24 cellular contexts compared by ENCODE assay signal in the genomic region with DNA sequence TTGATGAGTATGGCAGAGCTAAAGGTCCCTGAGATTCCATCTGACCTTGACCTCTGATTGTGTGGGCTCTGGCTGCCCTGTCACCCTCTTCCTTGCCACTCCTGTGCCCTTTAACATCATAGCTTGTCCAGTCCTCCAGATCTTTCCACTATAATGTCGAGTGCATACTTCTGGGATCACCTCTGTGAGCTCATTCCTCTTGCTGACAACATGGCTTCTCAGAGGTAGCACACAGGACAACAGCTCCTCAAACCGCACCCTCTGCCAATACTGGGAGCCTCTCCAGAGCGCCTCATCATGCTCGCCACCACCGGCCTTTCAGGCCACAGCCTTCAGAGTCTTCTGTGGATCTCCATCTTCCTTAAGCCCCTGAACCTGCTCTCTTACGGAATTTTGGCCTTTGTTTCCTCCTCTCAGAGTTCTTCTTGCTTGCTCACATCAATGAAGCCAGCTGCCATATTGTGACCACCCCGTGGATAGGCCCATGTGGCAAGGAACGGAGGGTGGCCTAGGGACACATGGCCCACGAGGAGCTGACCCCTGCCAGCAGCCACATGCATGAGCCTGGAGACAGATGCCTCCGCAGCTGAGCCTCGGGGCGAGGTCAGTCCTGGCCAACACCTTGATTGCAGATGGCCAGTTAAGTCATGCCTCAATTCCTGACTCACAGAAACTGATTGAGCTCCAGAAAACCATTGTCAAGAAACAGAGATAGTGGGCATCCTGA. TPM values are rescaled to one million over a fixed set of nuclear protein-coding genes. Genes with fewer than 3 reads are reported as not detected.
DNase-seq lines count a peak whose midpoint lies in the region; ATAC-seq, FAIRE-seq and TF ChIP-seq lines count a peak whose summit lies in the region.
"Had no signal": no experiment of that assay in that cellular context is flagged by ENCODE, and none has a peak within 500 bp of the region (broad histone marks: within the 10 kb centered on the region; RNA-seq: fewer than 3 reads in every experiment).

No MANE protein-coding gene starts in this region.

- no peak overlapping the region for H2AK5ac ChIP-seq in H9 (ENCODE audit: insufficient read length, low read length)

- H4K8ac ChIP-seq in H9 (replicated peaks; ENCODE audit: insufficient read length, low read depth, low read length), result no peak overlapping the region

- H3K56ac ChIP-seq in H9 (ENCODE audit: insufficient read length, low read depth, low read length), result no peak overlapping the region

- H3K4me3 ChIP-seq in HepG2 (replicated peaks in 1 of 3; ENCODE audit: insufficient read depth in 1 of 3, low read depth in 2 of 3, low read length in 3 of 3) (no peak overlapping the region), right lobe of liver (no peak overlapping the region), colonic mucosa (no peak overlapping the region)
- H3K4me3 ChIP-seq: PC-9 had no signal

- POLR2A ChIA-PET in HepG2 (lab: Yijun Ruan, JAX), result no interaction called here

- H2BK15ac ChIP-seq in H9 (ENCODE audit: low read depth, low read length), result no peak overlapping the region

- no peaks in the 10 kb centered on the region for H3K9me3 ChIP-seq in HepG2 (ENCODE audit: low read length)
- H3K9me3 ChIP-seq in right lobe of liver, result no peaks in the 10 kb centered on the region
- no peaks in the 10 kb centered on the region for H3K9me3 ChIP-seq in colonic mucosa
- no peaks in the 10 kb centered on the region for H3K9me3 ChIP-seq in H9 (ENCODE audit: control insufficient read depth, low read depth, low read length)
- H3K9me3 ChIP-seq: Caco-2 had no signal

- H3K27ac Mint-ChIP-seq in osteocyte (ENCODE audit: unreplicated experiment) (no peak overlapping the region), H9 (no peak overlapping the region), CD14-positive monocyte (no peak overlapping the region)
- no peak overlapping the region for H3K27ac Mint-ChIP-seq in stimulated activated effector memory CD8-positive, alpha-beta T cell treated with anti-CD3 and anti-CD28 coated beads, Interleukin-12 subunit alpha, Interleukin-12 subunit beta, amount 100 ng/mL, for 72 hours
- H3K27ac Mint-ChIP-seq: CD8-positive, alpha-beta T cell had no signal

- no peak overlapping the region for H4K91ac ChIP-seq in H9 (ENCODE audit: insufficient read length, low read depth, low read length)

- H3K79me2 ChIP-seq in HepG2 (ENCODE audit: insufficient read depth, low read length) (no peaks in the 10 kb centered on the region), H9 (ENCODE audit: insufficient read depth, low read length) (no peaks in the 10 kb centered on the region)

- H3K27me3 ChIP-seq in HepG2 (ENCODE audit: control insufficient read depth in 1 of 2, insufficient read depth in 2 of 2, low read length in 2 of 2) (no peaks in the 10 kb centered on the region), right lobe of liver (no peaks in the 10 kb centered on the region), colonic mucosa (no peaks in the 10 kb centered on the region), H9 (ENCODE audit: insufficient read depth, low read length) (no peaks in the 10 kb centered on the region)

- H3K36me3 ChIP-seq in HepG2 (replicated peaks in 1 of 2; ENCODE audit: control insufficient read depth in 1 of 2, insufficient read depth in 2 of 2, low read length in 2 of 2), result no peaks in the 10 kb centered on the region
- H3K36me3 ChIP-seq in right lobe of liver, result no peaks in the 10 kb centered on the region
- H3K36me3 ChIP-seq in colonic mucosa, result no peaks in the 10 kb centered on the region

- H2BK20ac ChIP-seq in H9 (ENCODE audit: low read depth, low read length, poor library complexity, severe bottlenecking), result no peak overlapping the region

- TF ChIP-seq EP300 in HepG2 (IDR thresholded peaks at IDR 0.05; ENCODE audit: low read depth in 2 of 2, low read length in 2 of 2) (no peak), HepG2 (CRISPR knock-in tag; IDR thresholded peaks at IDR 0.05; ENCODE audit: borderline replicate concordance) (no peak)

- no peak for DNase-seq in HepG2 (ENCODE audit: low spot score)
- DNase-seq in right lobe of liver, result no peak
- peak; percentile 14 for DNase-seq in colonic mucosa
- peak; percentile 65 for DNase-seq in osteocyte (ENCODE audit: extremely low spot score, unreplicated experiment)
- DNase-seq in stimulated activated effector memory CD8-positive, alpha-beta T cell treated with anti-CD3 and anti-CD28 coated beads, Interleukin-12 subunit alpha, Interleukin-12 subunit beta, amount 100 ng/mL, for 72 hours (ENCODE audit: low spot score in 2 of 2), result no peak
- no peak for DNase-seq in H9
- DNase-seq in CD14-positive monocyte (ENCODE audit: low spot score), result no peak
- DNase-seq: C1 segment of cervical spinal cord, Caco-2, GOT3, IMR-90, KG1, MM.1S, NCI-H2029 treated with DMSO at 0.1 percent for 48 hours, NCI-H446 treated with DMSO at 0.1 percent for 48 hours, NCI-H526 treated with DMSO at 0.1 percent for 48 hours, PC-9, SHP77 had no signal

- H2BK120ac ChIP-seq in H9 (ENCODE audit: low read depth, low read length, poor library complexity, severe bottlenecking), result no peak overlapping the region

- no peak for TF ChIP-seq POLR2A in HepG2 (IDR thresholded peaks at IDR 0.05; ENCODE audit: insufficient read depth in 1 of 2, low read depth in 2 of 2, low read length in 2 of 2)
- TF ChIP-seq POLR2A in right lobe of liver (IDR thresholded peaks at IDR 0.05), result no peak

- H3K79me1 ChIP-seq in H9 (ENCODE audit: insufficient read depth, low read depth, low read length, poor library complexity, severe bottlenecking), result no peaks in the 10 kb centered on the region

- H3K9ac ChIP-seq in HepG2 (ENCODE audit: insufficient read depth, low read depth, low read length), result no peak overlapping the region
- H3K9ac ChIP-seq in colonic mucosa (ENCODE audit: low read depth in 2 of 2, low read length in 2 of 2), result no peak overlapping the region
- no peak overlapping the region for H3K9ac ChIP-seq in H9 (ENCODE audit: extremely low read depth, insufficient read length, low read length)

- H3K4me1 ChIP-seq in HepG2 (ENCODE audit: insufficient read depth, low read length) (peaks cover 78% of the 10 kb centered on the region), right lobe of liver (peaks cover 0 to 15% (median 0%) of the 10 kb centered on the region in 4 donors), colonic mucosa (no peaks in the 10 kb centered on the region), H9 (ENCODE audit: insufficient read depth, low read length) (no peaks in the 10 kb centered on the region)

- no peak overlapping the region for H4K5ac ChIP-seq in H9 (ENCODE audit: insufficient read length, low read depth, low read length)

- H3K4me2 ChIP-seq in HepG2 (ENCODE audit: low read depth, low read length) (no peak overlapping the region), H9 (ENCODE audit: insufficient read depth, insufficient read length, low read length) (no peak overlapping the region)
- H3K4me2 ChIP-seq: PC-9 had no signal

- no peak for FAIRE-seq in HepG2 (lab: Jason Lieb, UNC)
- FAIRE-seq: G401.6 had no signal

- no peak overlapping the region for H3K4ac ChIP-seq in H9 (ENCODE audit: low read depth, low read length)

- H3K18ac ChIP-seq in H9 (ENCODE audit: insufficient read length, low read depth, low read length), result no peak overlapping the region

- H4K20me1 ChIP-seq in HepG2 (ENCODE audit: insufficient read depth, low read length) (no peaks in the 10 kb centered on the region), H9 (ENCODE audit: control insufficient read depth, insufficient read depth, insufficient read length) (no peaks in the 10 kb centered on the region)

- no peak overlapping the region for H3K14ac ChIP-seq in H9 (ENCODE audit: insufficient read depth, low read length)

- intact Hi-C loops in HepG2 (cut with micrococcal nuclease; ENCODE audit: unreplicated experiment) (no loop called here), right lobe of liver (cut with DNase I) (no loop called here), colonic mucosa (cut with DNase I) (no loop called here), CD14-positive monocyte (cut with micrococcal nuclease) (no loop called here)

- TF ChIP-seq CTCF in HepG2 (CRISPR knock-in tag; IDR thresholded peaks at IDR 0.05) (no peak), right lobe of liver (IDR thresholded peaks at IDR 0.05) (no peak), colonic mucosa (IDR thresholded peaks at IDR 0.05) (no peak), osteocyte (IDR thresholded peaks at IDR 0.05) (no peak), H9 (conservative IDR thresholded peaks at IDR 0.05) (no peak), CD14-positive monocyte (IDR thresholded peaks at IDR 0.05) (no peak)

- WGBS in HepG2 (ENCODE audit: low lambda C conversion rate), result 56% methylated on average over 12 of the region's 12 CpGs
- WGBS in right lobe of liver (ENCODE audit: insufficient coverage, low coverage, low lambda C conversion rate, missing lambda C conversion rate), result 93% methylated on average over 9 of the region's 12 CpGs
- WGBS in H9 (ENCODE audit: extremely low coverage, insufficient read length, low lambda C conversion rate), result no CpG with 5 or more reads among the region's 12 CpGs

- no peak overlapping the region for H2BK5ac ChIP-seq in H9 (ENCODE audit: insufficient read length, low read length)

- H3K27ac ChIP-seq in HepG2 (ENCODE audit: extremely low read length, insufficient read depth, low read length) (no peak overlapping the region), right lobe of liver (no peak overlapping the region), colonic mucosa (no peak overlapping the region), H9 (ENCODE audit: insufficient read length, low read depth, low read length) (no peak overlapping the region)
- H3K27ac ChIP-seq: PC-9 had no signal

- in situ Hi-C loops in HepG2 (cut with HindIII; ENCODE audit: extremely low pct_ligation_motif_present, low pct_unique_long_range_greater_than_20kb), result no loop called here

- no peak overlapping the region for H3T11ph ChIP-seq in H9 (ENCODE audit: low read length)

- H3K4me3 Mint-ChIP-seq in osteocyte (ENCODE audit: unreplicated experiment), result no peak overlapping the region
- no peak overlapping the region for H3K4me3 Mint-ChIP-seq in stimulated activated effector memory CD8-positive, alpha-beta T cell treated with anti-CD3 and anti-CD28 coated beads, Interleukin-12 subunit alpha, Interleukin-12 subunit beta, amount 100 ng/mL, for 72 hours
- no peak overlapping the region for H3K4me3 Mint-ChIP-seq in H9
- no peak overlapping the region for H3K4me3 Mint-ChIP-seq in CD14-positive monocyte
- H3K4me3 Mint-ChIP-seq: CD8-positive, alpha-beta T cell had no signal

- no peak overlapping the region for H2AFZ ChIP-seq in HepG2 (ENCODE audit: low read length)
- H2AFZ ChIP-seq in H9 (ENCODE audit: low read length), result no peak overlapping the region
- H2AFZ ChIP-seq: PC-9 had no signal

- H3K27me3 Mint-ChIP-seq in osteocyte (ENCODE audit: unreplicated experiment), result peaks cover 32% of the 10 kb centered on the region
- H3K27me3 Mint-ChIP-seq in H9 (ENCODE audit: low read depth), result peaks cover 1% of the 10 kb centered on the region
- peaks cover 0 to 12% (median 0%) of the 10 kb centered on the region in 3 donors for H3K27me3 Mint-ChIP-seq in CD14-positive monocyte (ENCODE audit: low read depth in 3 of 3)

- no peak for ATAC-seq in HepG2
- no peak for ATAC-seq in right lobe of liver
- ATAC-seq in stimulated activated effector memory CD8-positive, alpha-beta T cell treated with anti-CD3 and anti-CD28 coated beads, Interleukin-12 subunit alpha, Interleukin-12 subunit beta, amount 100 ng/mL, for 72 hours, result no peak
- ATAC-seq: CD8-positive, alpha-beta T cell; HCT116 had no signal

- BruUV-seq in HepG2 (replicated peaks; lab: Mats Ljungman, UMichigan), result no TSS peak

- TF ChIP-seq RAD21 in HepG2 (CRISPR knock-in tag; IDR thresholded peaks at IDR 0.05), result no peak

- H3K4me1 Mint-ChIP-seq in osteocyte (ENCODE audit: unreplicated experiment), result peaks cover 2% of the 10 kb centered on the region
- H3K4me1 Mint-ChIP-seq in stimulated activated effector memory CD8-positive, alpha-beta T cell treated with anti-CD3 and anti-CD28 coated beads, Interleukin-12 subunit alpha, Interleukin-12 subunit beta, amount 100 ng/mL, for 72 hours, result peaks cover 6% of the 10 kb centered on the region
- H3K4me1 Mint-ChIP-seq in H9, result peaks cover 2 to 4% of the 10 kb centered on the region in 2 experiments; a peak in 3 of 4 replicates
- H3K4me1 Mint-ChIP-seq in CD14-positive monocyte, result peaks cover 14% of the 10 kb centered on the region

- H3K23me2 ChIP-seq in H9 (ENCODE audit: insufficient read length, low read depth, low read length, poor library complexity, severe bottlenecking), result no peaks in the 10 kb centered on the region

- CTCF ChIA-PET in HepG2 (lab: Yijun Ruan, JAX; ENCODE audit: low intra/inter-chr PET ratio, low total read pairs), result no interaction called here

- peaks cover 4% of the 10 kb centered on the region for H3K9me3 Mint-ChIP-seq in osteocyte (ENCODE audit: unreplicated experiment)
- H3K9me3 Mint-ChIP-seq in stimulated activated effector memory CD8-positive, alpha-beta T cell treated with anti-CD3 and anti-CD28 coated beads, Interleukin-12 subunit alpha, Interleukin-12 subunit beta, amount 100 ng/mL, for 72 hours, result no peaks in the 10 kb centered on the region
- H3K9me3 Mint-ChIP-seq in H9, result no peaks in the 10 kb centered on the region; a peak in 1 of 5 replicates
- H3K9me3 Mint-ChIP-seq in CD14-positive monocyte, result peaks cover 2 to 9% (median 6%) of the 10 kb centered on the region in 7 donors

- H3K36me3 Mint-ChIP-seq in osteocyte (ENCODE audit: unreplicated experiment), result no peaks in the 10 kb centered on the region
- no peaks in the 10 kb centered on the region for H3K36me3 Mint-ChIP-seq in stimulated activated effector memory CD8-positive, alpha-beta T cell treated with anti-CD3 and anti-CD28 coated beads, Interleukin-12 subunit alpha, Interleukin-12 subunit beta, amount 100 ng/mL, for 72 hours
- H3K36me3 Mint-ChIP-seq in H9 (ENCODE audit: insufficient read depth in 1 of 3, low read depth in 3 of 3), result no peaks in the 10 kb centered on the region
- H3K36me3 Mint-ChIP-seq in CD14-positive monocyte, result no peaks in the 10 kb centered on the region
- H3K36me3 Mint-ChIP-seq: CD8-positive, alpha-beta T cell had no signal

- H2BK12ac ChIP-seq in H9 (ENCODE audit: insufficient read length, low read depth, low read length), result no peak overlapping the region

- no peak overlapping the region for H3K23ac ChIP-seq in H9 (ENCODE audit: insufficient read length, low read depth, low read length)

RNA-seq across cellular contexts. Expression of a gene that starts 31.1 kb away (rescaled TPM):
- total RNA-seq in HepG2 (2016; rRNA removed; fragmentation: Illumina TruSeq; extraction: Trizol) (0.04 TPM in 1 of 2 replicates, not detected in the other), right lobe of liver (not detected), colonic mucosa (under 1 TPM; 0.24 to 0.27 TPM), osteocyte (not detected in 2 replicates), H9 (2021) (0.33 TPM in 1 of 2 replicates, not detected in the other)
- not detected in 2 replicates for total RNA-seq in HepG2 (2016; cell fraction: cytosol; rRNA removed; fragmentation: Illumina TruSeq; extraction: Trizol; ENCODE audit: low read depth)
- total RNA-seq in HepG2 (2016; cell fraction: insoluble cytoplasmic fraction; rRNA removed; fragmentation: Illumina TruSeq; extraction: Trizol), result not detected in 2 replicates
- not detected in 2 replicates for total RNA-seq in HepG2 (2016; cell fraction: membrane; rRNA removed; fragmentation: Illumina TruSeq; extraction: Trizol)
- total RNA-seq in HepG2 (2016; cell fraction: nucleus; rRNA removed; fragmentation: Illumina TruSeq; extraction: Trizol), result not detected in 2 replicates
- polyA plus RNA-seq in HepG2 (2011; rRNA removed) (0.21 and 0.29 TPM in 2 replicates), CD14-positive monocyte (not detected)
- 0.11 and 0.14 TPM in 2 replicates for polyA plus RNA-seq in HepG2 (2011; cell fraction: cytosol; rRNA removed)
- polyA plus RNA-seq in HepG2 (2011; cell fraction: nucleus; rRNA removed), result 0.78 and 1.4 TPM in 2 replicates
- polyA plus RNA-seq in HepG2 (2012), result 0.16 and 0.30 TPM in 2 replicates
- not detected in 2 replicates for polyA plus RNA-seq in HepG2 (2016; cell fraction: cytosol; fragmentation: Illumina TruSeq; extraction: Trizol; ENCODE audit: low read depth)
- polyA plus RNA-seq in HepG2 (2016; cell fraction: insoluble cytoplasmic fraction; fragmentation: Illumina TruSeq; extraction: Trizol; ENCODE audit: low read depth), result not detected in 2 replicates
- not detected in 2 replicates for polyA plus RNA-seq in HepG2 (2016; cell fraction: membrane; fragmentation: Illumina TruSeq; extraction: Trizol; ENCODE audit: low read depth)
- 0.13 TPM in 1 of 2 replicates, not detected in the other for polyA plus RNA-seq in HepG2 (2016; cell fraction: nucleus; fragmentation: Illumina TruSeq; extraction: Trizol; ENCODE audit: insufficient read depth, low read depth)
- polyA minus RNA-seq in HepG2 (2011; rRNA and poly(A)+ RNA removed; ENCODE audit: low replicate concordance), result 0.18 TPM in 1 of 2 replicates, not detected in the other
- polyA minus RNA-seq in HepG2 (2011; cell fraction: cytosol; rRNA and poly(A)+ RNA removed), result not detected in 2 replicates
- polyA minus RNA-seq in HepG2 (2011; cell fraction: nucleus; rRNA and poly(A)+ RNA removed), result 0.13 TPM in 1 of 2 replicates, not detected in the other
- total RNA-seq: A673; Caco-2; CD8-positive, alpha-beta T cell; IMR-90; RPMI7951; SK-MEL-5 had no signal
- polyA plus RNA-seq: IMR-90 had no signal

RNA-seq across cellular contexts. Expression of a gene that starts 42.4 kb away (rescaled TPM):
- not detected in 2 replicates for total RNA-seq in HepG2 (2016; rRNA removed; fragmentation: Illumina TruSeq; extraction: Trizol)
- not detected in 2 replicates for total RNA-seq in HepG2 (2016; cell fraction: cytosol; rRNA removed; fragmentation: Illumina TruSeq; extraction: Trizol; ENCODE audit: low read depth)
- total RNA-seq in HepG2 (2016; cell fraction: insoluble cytoplasmic fraction; rRNA removed; fragmentation: Illumina TruSeq; extraction: Trizol), result not detected in 2 replicates
- total RNA-seq in HepG2 (2016; cell fraction: membrane; rRNA removed; fragmentation: Illumina TruSeq; extraction: Trizol), result not detected in 2 replicates
- total RNA-seq in HepG2 (2016; cell fraction: nucleus; rRNA removed; fragmentation: Illumina TruSeq; extraction: Trizol), result not detected in 2 replicates
- polyA plus RNA-seq in HepG2 (2011; rRNA removed), result 0.01 TPM in 1 of 2 replicates, not detected in the other
- polyA plus RNA-seq in HepG2 (2011; cell fraction: cytosol; rRNA removed), result not detected in 2 replicates
- polyA plus RNA-seq in HepG2 (2011; cell fraction: nucleus; rRNA removed), result not detected in 2 replicates
- polyA plus RNA-seq in HepG2 (2012), result not detected in 2 replicates
- polyA plus RNA-seq in HepG2 (2016; cell fraction: cytosol; fragmentation: Illumina TruSeq; extraction: Trizol; ENCODE audit: low read depth), result not detected in 2 replicates
- not detected in 2 replicates for polyA plus RNA-seq in HepG2 (2016; cell fraction: insoluble cytoplasmic fraction; fragmentation: Illumina TruSeq; extraction: Trizol; ENCODE audit: low read depth)
- not detected in 2 replicates for polyA plus RNA-seq in HepG2 (2016; cell fraction: membrane; fragmentation: Illumina TruSeq; extraction: Trizol; ENCODE audit: low read depth)
- not detected in 2 replicates for polyA plus RNA-seq in HepG2 (2016; cell fraction: nucleus; fragmentation: Illumina TruSeq; extraction: Trizol; ENCODE audit: insufficient read depth, low read depth)
- polyA minus RNA-seq in HepG2 (2011; rRNA and poly(A)+ RNA removed; ENCODE audit: low replicate concordance), result not detected in 2 replicates
- polyA minus RNA-seq in HepG2 (2011; cell fraction: cytosol; rRNA and poly(A)+ RNA removed), result not detected in 2 replicates
- polyA minus RNA-seq in HepG2 (2011; cell fraction: nucleus; rRNA and poly(A)+ RNA removed), result not detected in 2 replicates
- not detected for total RNA-seq in right lobe of liver
- total RNA-seq in colonic mucosa, result under 1 TPM in 1 of 2 donors, not detected in 1; 0.67 TPM
- total RNA-seq in osteocyte, result not detected in 2 replicates
- total RNA-seq in H9 (2021), result not detected in 2 replicates
- not detected for polyA plus RNA-seq in CD14-positive monocyte
- total RNA-seq: A673; CD8-positive, alpha-beta T cell; IMR-90; PC-9; RPMI7951; SK-MEL-5 had no signal
- polyA plus RNA-seq: IMR-90 had no signal

Comparison
In these comparisons a context has a peak if more than half of its experiments do, and no peak if none do; other contexts are left out.
1. DNase-seq: peak in colonic mucosa (single experiment) and osteocyte (single experiment); none in HepG2 (single experiment), right lobe of liver (0 of 3), stimulated activated effector memory CD8-positive, alpha-beta T cell treated with anti-CD3 and anti-CD28 coated beads, Interleukin-12 subunit alpha, Interleukin-12 subunit beta, amount 100 ng/mL, for 72 hours (0 of 2), H9 (single experiment) and CD14-positive monocyte (single experiment).